8 cellular contexts compared by ENCODE assay signal in the genomic region with DNA sequence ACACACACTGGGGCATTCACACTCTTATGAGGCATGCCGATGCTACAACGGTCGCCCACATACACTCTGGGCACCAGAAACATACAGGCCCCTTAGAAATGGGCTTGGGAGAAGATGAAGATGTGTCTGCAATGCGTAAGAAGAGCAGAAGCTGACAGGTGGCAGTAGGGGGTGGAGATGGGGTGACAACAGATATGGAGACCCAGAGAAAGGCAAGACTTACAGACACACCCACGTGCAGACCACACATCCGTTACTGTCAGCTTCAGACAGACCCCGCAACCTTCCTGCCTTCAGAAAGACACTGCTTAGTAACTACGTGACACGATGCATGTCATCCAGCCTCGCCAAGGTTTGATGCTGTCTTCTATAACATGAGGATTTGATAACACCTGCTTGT.
DNase-seq lines count a peak whose midpoint lies in the region; ATAC-seq, FAIRE-seq and TF ChIP-seq lines count a peak whose summit lies in the region.

No MANE protein-coding gene starts in this region.

- intact Hi-C loops in psoas muscle (cut with DNase I), result no loop called here

- TF ChIP-seq CTCF in GM12865 (IDR thresholded peaks at IDR 0.05; ENCODE audit: insufficient read depth, low read depth, low read length, missing control alignments) (no peak), psoas muscle (IDR thresholded peaks at IDR 0.05) (no peak)

- no peak for FAIRE-seq in GM19239 (lab: Jason Lieb, UNC)

- H3K4me1 ChIP-seq in psoas muscle, result peaks cover 18% of the 10 kb centered on the region

- 89 to 93% (median 89%) methylated on average over 10 of the region's 10 CpGs for WGBS in psoas muscle, 3 donors

- no peaks in the 10 kb centered on the region for H3K27me3 ChIP-seq in psoas muscle (ENCODE audit: insufficient read depth in 3 of 3, low read length in 2 of 3)

- H3K27ac ChIP-seq in psoas muscle, result no peak overlapping the region

- no peaks in the 10 kb centered on the region for H3K9me3 ChIP-seq in psoas muscle

- DNase-seq in GM12865 (ENCODE audit: low read depth) (peak; percentile 47), psoas muscle (no peak), AG08395 (ENCODE audit: low spot score) (no peak), GM19239 (ENCODE audit: insufficient read length, low spot score) (no peak)
- peak; percentile 77 for DNase-seq in activated CD4-positive, alpha-beta T cell treated with anti-CD3 and anti-CD28 coated beads, Interleukin-2, amount 50 U/mL, for 1 hour
- DNase-seq in effector CD4-positive, alpha-beta T cell, result peak; percentile 83
- DNase-seq in stimulated activated CD4-positive, alpha-beta T cell treated with anti-CD3 and anti-CD28 coated beads, Interleukin-4, amount 100 ng/mL, for 48 hours (ENCODE audit: low read depth in 2 of 2), result peak; percentile 43 to 59

- ATAC-seq in psoas muscle, result no peak
- ATAC-seq in HG02571 (IDR thresholded peaks at IDR 0.05; ENCODE audit: unreplicated experiment), result no peak

- no peaks in the 10 kb centered on the region for H3K36me3 ChIP-seq in psoas muscle (ENCODE audit: insufficient read depth in 1 of 2, low read depth in 1 of 2)

- H3K4me3 ChIP-seq in GM12865 (ENCODE audit: low read depth, low read length) (no peak overlapping the region), psoas muscle (no peak overlapping the region)

Comparison
In these comparisons a context has a peak if more than half of its experiments do, and no peak if none do; other contexts are left out.
1. DNase-seq: peak in GM12865 (single experiment), activated CD4-positive, alpha-beta T cell treated with anti-CD3 and anti-CD28 coated beads, Interleukin-2, amount 50 U/mL, for 1 hour (single experiment), effector CD4-positive, alpha-beta T cell (single experiment) and stimulated activated CD4-positive, alpha-beta T cell treated with anti-CD3 and anti-CD28 coated beads, Interleukin-4, amount 100 ng/mL, for 48 hours (2 of 2); none in psoas muscle (0 of 2), AG08395 (single experiment) and GM19239 (single experiment).